Comparison of ENCODE assay signal across 19 cellular contexts in the genomic region with DNA sequence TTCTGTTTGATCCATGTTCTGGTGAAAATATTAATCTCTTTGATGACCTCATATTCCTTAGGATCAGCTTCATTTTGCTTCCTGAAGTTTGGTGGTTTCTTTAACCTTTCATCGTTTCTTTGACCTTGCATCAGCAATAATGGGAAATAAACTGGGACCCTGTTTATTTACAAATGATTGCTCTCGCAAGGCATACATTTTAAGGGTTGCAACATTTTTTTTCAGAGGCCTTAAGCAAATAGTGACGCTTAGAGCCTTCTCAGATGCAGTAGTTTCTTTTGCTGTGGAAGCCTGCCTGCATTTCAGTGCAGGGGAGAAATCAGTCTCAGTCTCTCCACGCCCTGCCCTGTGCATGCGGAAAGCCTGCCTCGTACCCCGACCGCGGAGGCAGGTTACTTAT.
DNase-seq lines count a peak whose midpoint lies in the region; ATAC-seq and TF ChIP-seq lines count a peak whose summit lies in the region.
"Had no signal": no experiment of that assay in that cellular context is flagged by ENCODE, and none has a peak within 500 bp of the region (broad histone marks: within the 10 kb centered on the region; RNA-seq: fewer than 3 reads in every experiment).

No MANE protein-coding gene starts in this region.

- no peak overlapping the region for H3K4me2 ChIP-seq in neural progenitor cell
- H3K4me2 ChIP-seq: BLaER1 had no signal

- H3K4me3 Mint-ChIP-seq in WTC11 = no peak overlapping the region
- no peak overlapping the region for H3K4me3 Mint-ChIP-seq in neural progenitor cell
- H3K4me3 Mint-ChIP-seq: B cell; CD4-positive, CD25-positive, alpha-beta regulatory T cell; CD8-positive, alpha-beta T cell had no signal

- peak; percentile 19 for DNase-seq in HuH-7.5 (ENCODE audit: low spot score)
- no peak for DNase-seq in WTC11 (ENCODE audit: low spot score)
- DNase-seq in neural progenitor cell (ENCODE audit: low spot score) = no peak
- peak; percentile 57 for DNase-seq in posterior vena cava (ENCODE audit: low spot score)
- DNase-seq in T-helper 1 cell = no peak
- DNase-seq in Ammon's horn (ENCODE audit: low spot score) = no peak
- DNase-seq in activated CD4-positive, alpha-beta T cell treated with anti-CD3 and anti-CD28 coated beads, Interleukin-2, amount 50 U/mL, for 4 hours = no peak
- DNase-seq: Caco-2; CD4-positive, CD25-positive, alpha-beta regulatory T cell; CD8-positive, alpha-beta T cell; DMS153; DND-41; GM23248; H7; HCEC 1CT had no signal

- H3K27me3 Mint-ChIP-seq in WTC11 (ENCODE audit: low read depth) = no peaks in the 10 kb centered on the region
- no peaks in the 10 kb centered on the region for H3K27me3 Mint-ChIP-seq in neural progenitor cell (ENCODE audit: insufficient read depth, low read depth)
- H3K27me3 Mint-ChIP-seq: B cell; CD4-positive, CD25-positive, alpha-beta regulatory T cell had no signal

- ATAC-seq in WTC11 = no peak
- ATAC-seq in HG03378 (IDR thresholded peaks at IDR 0.05; ENCODE audit: unreplicated experiment) = no peak
- ATAC-seq: CD8-positive, alpha-beta T cell had no signal

- no peaks in the 10 kb centered on the region for H3K79me2 ChIP-seq in neural progenitor cell (ENCODE audit: low read depth)

- H2AFZ ChIP-seq in neural progenitor cell (replicated peaks) = no peak overlapping the region
- H2AFZ ChIP-seq: GM23248 had no signal

- no peak overlapping the region for H3K4me3 ChIP-seq in neural progenitor cell
- H3K4me3 ChIP-seq: BLaER1, GM23248 had no signal

- no peaks in the 10 kb centered on the region for H4K20me1 ChIP-seq in neural progenitor cell (ENCODE audit: low read depth)
- H4K20me1 ChIP-seq: BLaER1 had no signal

- no peaks in the 10 kb centered on the region for H3K27me3 ChIP-seq in neural progenitor cell
- H3K27me3 ChIP-seq: BLaER1 had no signal

- no peak overlapping the region for H3K27ac Mint-ChIP-seq in WTC11
- peak overlapping the region; percentile 29 for H3K27ac Mint-ChIP-seq in neural progenitor cell
- H3K27ac Mint-ChIP-seq: B cell; CD4-positive, CD25-positive, alpha-beta regulatory T cell; CD8-positive, alpha-beta T cell had no signal

- CTCF ChIA-PET in WTC11 (lab: Charles Lee) = no interaction called here

- TF ChIP-seq CTCF in WTC11 (IDR thresholded peaks at IDR 0.05) = no peak
- no peak for TF ChIP-seq CTCF in neural progenitor cell (IDR thresholded peaks at IDR 0.05)

- peaks cover 19% of the 10 kb centered on the region for H3K4me1 ChIP-seq in neural progenitor cell
- H3K4me1 ChIP-seq: BLaER1, Caco-2 had no signal

- no peak overlapping the region for H3K9ac ChIP-seq in neural progenitor cell
- H3K9ac ChIP-seq: BLaER1, GM23248 had no signal

- no peaks in the 10 kb centered on the region for H3K9me3 Mint-ChIP-seq in WTC11
- no peaks in the 10 kb centered on the region for H3K9me3 Mint-ChIP-seq in neural progenitor cell
- H3K9me3 Mint-ChIP-seq: CD4-positive, CD25-positive, alpha-beta regulatory T cell; CD8-positive, alpha-beta T cell had no signal

- H3K9me3 ChIP-seq in neural progenitor cell (ENCODE audit: low read depth) = no peaks in the 10 kb centered on the region
- H3K9me3 ChIP-seq: BLaER1, Caco-2 had no signal

- POLR2A ChIA-PET in WTC11 (lab: Charles Lee) = no interaction called here

- H3K36me3 Mint-ChIP-seq in WTC11 = peaks cover 14% of the 10 kb centered on the region
- H3K36me3 Mint-ChIP-seq in neural progenitor cell = peaks cover 6% of the 10 kb centered on the region
- H3K36me3 Mint-ChIP-seq: CD4-positive, CD25-positive, alpha-beta regulatory T cell; CD8-positive, alpha-beta T cell had no signal

- H3K27ac ChIP-seq in neural progenitor cell = no peak overlapping the region
- H3K27ac ChIP-seq: BLaER1, C4-2B, GM23248 had no signal

- intact Hi-C loops in posterior vena cava (cut with DNase I) = no loop called here

- H3K36me3 ChIP-seq in neural progenitor cell = no peaks in the 10 kb centered on the region
- H3K36me3 ChIP-seq: BLaER1 had no signal

- H3K4me1 Mint-ChIP-seq in WTC11 (no peaks in the 10 kb centered on the region), neural progenitor cell (peaks cover 27% of the 10 kb centered on the region)
- H3K4me1 Mint-ChIP-seq: B cell; CD4-positive, CD25-positive, alpha-beta regulatory T cell had no signal

- no peaks in the 10 kb centered on the region for H3F3A ChIP-seq in neural progenitor cell (ENCODE audit: low read depth)

TF ChIP-seq in WTC11, 78 proteins besides CTCF, POLR2A, EP300 and RAD21:
- TF ChIP-seq TEAD1 (CRISPR knock-in tag; IDR thresholded peaks at IDR 0.05) (no peak), GABPB1 (CRISPR knock-in tag; IDR thresholded peaks at IDR 0.05) (peak; percentile 57; the same call in 1 of the 2 replicates), TEAD4 (CRISPR knock-in tag; IDR thresholded peaks at IDR 0.05) (no peak)

Comparison
In these comparisons a context has a peak if more than half of its experiments do, and no peak if none do; other contexts are left out.
1. DNase-seq: peak in HuH-7.5 (single experiment) and posterior vena cava (single experiment); none in WTC11 (single experiment), neural progenitor cell (single experiment), T-helper 1 cell (0 of 5), Ammon's horn (single experiment) and activated CD4-positive, alpha-beta T cell treated with anti-CD3 and anti-CD28 coated beads, Interleukin-2, amount 50 U/mL, for 4 hours (0 of 2).